Comparison of ENCODE assay signal across 19 cellular contexts in genomic region chr3:100882571-100882981, GRCh38.
DNase-seq lines count a peak whose midpoint lies in the region; ATAC-seq and TF ChIP-seq lines count a peak whose summit lies in the region.
"Had no signal": no experiment of that assay in that cellular context is flagged by ENCODE, and none has a peak within 500 bp of the region (broad histone marks: within the 10 kb centered on the region; RNA-seq: fewer than 3 reads in every experiment).

No MANE protein-coding gene starts in this region.

- no peaks in the 10 kb centered on the region for H3K27me3 Mint-ChIP-seq in endodermal cell (ENCODE audit: insufficient read depth)

- H3K4me2 ChIP-seq in PC-3 (ENCODE audit: low read length) (no peak overlapping the region), mesendoderm (ENCODE audit: low read length) (no peak overlapping the region)

- peak; percentile 23 for DNase-seq in ELR (ENCODE audit: low read depth)
- peak; percentile 71 for DNase-seq in PC-3
- no peak for DNase-seq in endodermal cell
- peak; percentile 28 for DNase-seq in mesendoderm
- DNase-seq in activated CD4-positive, alpha-beta T cell treated with anti-CD3 and anti-CD28 coated beads for 1 hour = no peak
- no peak for DNase-seq in OCI-M1 (lab: John Stamatoyannopoulos, UW)
- DNase-seq: activated effector memory CD4-positive, alpha-beta T cell treated with anti-CD3 and anti-CD28 coated beads, Interleukin-2, amount 50 U/mL, for 16 hours; BE2C; DMS153; effector memory CD4-positive, alpha-beta T cell; GOT3; mucosa of descending colon; NCI-H1105; stimulated activated naive CD8-positive, alpha-beta T cell treated with anti-CD3 and anti-CD28 coated beads, Interleukin-15, Interleukin-2, amounts not matched to agents 100 U/mL and 50 U/mL, for 24 hours had no signal

- H3K9me3 Mint-ChIP-seq in endodermal cell = no peaks in the 10 kb centered on the region
- H3K9me3 Mint-ChIP-seq: IgD-negative memory B cell had no signal

- no peaks in the 10 kb centered on the region for H3K36me3 Mint-ChIP-seq in endodermal cell (ENCODE audit: low read depth)
- H3K36me3 Mint-ChIP-seq: IgD-negative memory B cell had no signal

- no CpG with 5 or more reads among the region's 1 CpG for WGBS in endodermal cell (ENCODE audit: insufficient coverage in 1 of 2, insufficient read length in 1 of 2), 2 experiments
- no CpG with 5 or more reads among the region's 1 CpG for WGBS in mesendoderm (ENCODE audit: extremely low coverage, insufficient coverage, low lambda C conversion rate)

- POLR2A ChIA-PET in PC-3 (lab: Charles Lee; ENCODE audit: unreplicated experiment) = interaction anchor here (0.8 kb wide), 1 partner anchor 142 kb away, joined by 4 read pairs; no protein-coding TSS in a partner anchor

- no peak overlapping the region for H4K8ac ChIP-seq in mesendoderm (ENCODE audit: low read depth, low read length)

- no peak overlapping the region for H3K56ac ChIP-seq in mesendoderm (ENCODE audit: low read length)

- H4K5ac ChIP-seq in mesendoderm (ENCODE audit: low read length) = no peak overlapping the region

- no peak overlapping the region for H3K23ac ChIP-seq in mesendoderm (ENCODE audit: low read length)

- no TSS peak for BruUV-seq in PC-3 (replicated peaks; lab: Mats Ljungman, UMichigan)

- peak overlapping the region; percentile 58 for H3K27ac ChIP-seq in PC-3 (ENCODE audit: low read length)
- H3K27ac ChIP-seq in endodermal cell (ENCODE audit: low read depth, low read length) = peak overlapping the region; percentile 61
- no peak overlapping the region for H3K27ac ChIP-seq in mesendoderm (ENCODE audit: low read depth, low read length)
- H3K27ac ChIP-seq: parathyroid adenoma, vagina had no signal

- H3K9me3 ChIP-seq in PC-3 (ENCODE audit: low read length) (no peaks in the 10 kb centered on the region), endodermal cell (ENCODE audit: control insufficient read depth, low read length) (no peaks in the 10 kb centered on the region)
- H3K9me3 ChIP-seq: BE2C, mucosa of descending colon, vagina had no signal

- H3K4me3 Mint-ChIP-seq in endodermal cell = no peak overlapping the region
- H3K4me3 Mint-ChIP-seq: IgD-negative memory B cell had no signal

- H3K79me2 ChIP-seq in PC-3 (ENCODE audit: low read length) = no peaks in the 10 kb centered on the region
- H3K79me2 ChIP-seq in mesendoderm (ENCODE audit: control insufficient read depth, insufficient read depth, low read length) = no peaks in the 10 kb centered on the region
- H3K79me2 ChIP-seq: parathyroid adenoma had no signal

- peaks cover 11% of the 10 kb centered on the region; the same call in 1 of the 2 replicates for H3K4me1 ChIP-seq in PC-3 (ENCODE audit: insufficient read depth, low read length)
- no peaks in the 10 kb centered on the region for H3K4me1 ChIP-seq in endodermal cell (ENCODE audit: control insufficient read depth, insufficient read depth, low read length)
- H3K4me1 ChIP-seq in mesendoderm (ENCODE audit: control insufficient read depth, low read depth, low read length) = no peaks in the 10 kb centered on the region
- H3K4me1 ChIP-seq: parathyroid adenoma had no signal

- H2AFZ ChIP-seq in PC-3 (ENCODE audit: low read length) = peak overlapping the region; percentile 49; the same call in 1 of the 2 replicates
- H2AFZ ChIP-seq: parathyroid adenoma had no signal

- no peak overlapping the region for H2BK15ac ChIP-seq in mesendoderm (replicated peaks; ENCODE audit: low read depth)

- H3K4me3 ChIP-seq in PC-3 (ENCODE audit: low read length) (no peak overlapping the region), endodermal cell (ENCODE audit: low read length) (no peak overlapping the region), mesendoderm (ENCODE audit: low read length) (no peak overlapping the region)
- H3K4me3 ChIP-seq: mucosa of descending colon, vagina had no signal

- H3K79me1 ChIP-seq in mesendoderm (ENCODE audit: low read length) = no peaks in the 10 kb centered on the region

- no peak overlapping the region for H2AK5ac ChIP-seq in mesendoderm (ENCODE audit: low read length)

- ATAC-seq in PC-3 = peak; percentile 73
- ATAC-seq in GM21825 (IDR thresholded peaks at IDR 0.05; ENCODE audit: unreplicated experiment) = no peak
- ATAC-seq in GM21717 (IDR thresholded peaks at IDR 0.05; ENCODE audit: unreplicated experiment) = no peak
- ATAC-seq: mucosa of descending colon; stimulated activated naive CD8-positive, alpha-beta T cell treated with anti-CD3 and anti-CD28 coated beads, Interleukin-15, Interleukin-2, amounts not matched to agents 100 U/mL and 50 U/mL, for 24 hours had no signal

- intact Hi-C loops in PC-3 (cut with micrococcal nuclease) = no loop called here

- no peaks in the 10 kb centered on the region for H4K20me1 ChIP-seq in PC-3 (ENCODE audit: low read length)

- H3K9ac ChIP-seq in PC-3 (ENCODE audit: low read length) (no peak overlapping the region), endodermal cell (ENCODE audit: extremely low read depth, low read length, poor library complexity, severe bottlenecking) (no peak overlapping the region), mesendoderm (ENCODE audit: low read length) (no peak overlapping the region)
- H3K9ac ChIP-seq: parathyroid adenoma had no signal

- H3K27ac Mint-ChIP-seq in endodermal cell = no peak overlapping the region
- H3K27ac Mint-ChIP-seq: IgD-negative memory B cell had no signal

- H2BK5ac ChIP-seq in mesendoderm (ENCODE audit: low read length) = no peak overlapping the region

- no peak overlapping the region for H3K4ac ChIP-seq in mesendoderm (ENCODE audit: low read depth, low read length)

- TF ChIP-seq CTCF in PC-3 (conservative IDR thresholded peaks at IDR 0.05; ENCODE audit: low read depth, low read length) (no peak), endodermal cell (conservative IDR thresholded peaks at IDR 0.05) (no peak)

- no peak overlapping the region for H3K18ac ChIP-seq in mesendoderm (ENCODE audit: low read length)

- no peaks in the 10 kb centered on the region for H3K4me1 Mint-ChIP-seq in endodermal cell
- H3K4me1 Mint-ChIP-seq: IgD-negative memory B cell had no signal

- H3K9me2 ChIP-seq in PC-3 (replicated peaks; ENCODE audit: low read length) = no peaks in the 10 kb centered on the region

- no peaks in the 10 kb centered on the region for H3K36me3 ChIP-seq in PC-3 (ENCODE audit: low read depth, low read length)
- H3K36me3 ChIP-seq in endodermal cell (ENCODE audit: control insufficient read depth, insufficient read depth, low read length) = no peaks in the 10 kb centered on the region
- H3K36me3 ChIP-seq in mesendoderm (ENCODE audit: control insufficient read depth, insufficient read depth, low read length) = no peaks in the 10 kb centered on the region
- H3K36me3 ChIP-seq: BE2C, vagina had no signal

- CTCF ChIA-PET in PC-3 (lab: Charles Lee) = no interaction called here

- no peak overlapping the region for H2BK120ac ChIP-seq in mesendoderm (ENCODE audit: low read depth, low read length)

- no peaks in the 10 kb centered on the region for H3F3A ChIP-seq in PC-3 (ENCODE audit: low read length, unreplicated experiment)

- H3K27me3 ChIP-seq in PC-3 (ENCODE audit: low read length) (no peaks in the 10 kb centered on the region), endodermal cell (ENCODE audit: control insufficient read depth, insufficient read depth, low read length, poor library complexity, severe bottlenecking) (no peaks in the 10 kb centered on the region), mesendoderm (ENCODE audit: insufficient read depth, low read length, poor library complexity) (no peaks in the 10 kb centered on the region)
- H3K27me3 ChIP-seq: BE2C, vagina had no signal

Comparison
In these comparisons a context has a peak if more than half of its experiments do, and no peak if none do; other contexts are left out.
1. DNase-seq: peak in ELR (single experiment), PC-3 (single experiment) and mesendoderm (single experiment); none in endodermal cell (single experiment), activated CD4-positive, alpha-beta T cell treated with anti-CD3 and anti-CD28 coated beads for 1 hour (single experiment) and OCI-M1 (single experiment).